In genomic region chr3:149507491-149508324, GRCh38 we compare ENCODE assay signal across 1 cellular context.
A peak's percentile ranks its signal among the peaks of the same experiment; 100 is the strongest.
TF ChIP-seq lines count a peak whose summit lies in the region.

No MANE protein-coding gene starts in this region.

TF ChIP-seq in GM12878, 131 proteins besides CTCF, POLR2A, EP300 and RAD21 (continued from another document):
- TF ChIP-seq ZNF687 (IDR thresholded peaks at IDR 0.05) (peak; percentile 67; the same call in 1 of the 2 replicates), IRF3 (IDR thresholded peaks at IDR 0.05) (no peak), BRCA1 (IDR thresholded peaks at IDR 0.05; ENCODE audit: low read depth, low read length) (no peak), NR2F1 (conservative IDR thresholded peaks at IDR 0.05) (0 out of 2 replicates have a peak, but pooled peaks have one; percentile 33), PBX3 (IDR thresholded peaks at IDR 0.05; ENCODE audit: insufficient replicate concordance, low read depth, low read length) (no peak), RAD51 (IDR thresholded peaks at IDR 0.05) (peak; percentile 42; the same call in 1 of the 2 replicates), NFIC (IDR thresholded peaks at IDR 0.05; ENCODE audit: low read depth, low read length) (no peak), SPI1 (IDR thresholded peaks at IDR 0.05; ENCODE audit: borderline replicate concordance, insufficient read depth, low read depth, low read length) (peak; percentile 32; the same call in 1 of the 2 replicates)
